In genomic region chr7:84100866-84101265, GRCh38 we compare ENCODE assay signal across 12 cellular contexts.
DNase-seq lines count a peak whose midpoint lies in the region; ATAC-seq and TF ChIP-seq lines count a peak whose summit lies in the region.
"Had no signal": no experiment of that assay in that cellular context is flagged by ENCODE, and none has a peak within 500 bp of the region (broad histone marks: within the 10 kb centered on the region; RNA-seq: fewer than 3 reads in every experiment).

No MANE protein-coding gene starts in this region.

- no peaks in the 10 kb centered on the region for H3K36me3 ChIP-seq in GM23248 (ENCODE audit: low read depth)
- H3K36me3 ChIP-seq: ascending aorta, gastrocnemius medialis, spleen had no signal

- H3K4me3 ChIP-seq in GM23248 (no peak overlapping the region), epithelial cell of proximal tubule (ENCODE audit: low read depth, low read length) (no peak overlapping the region)
- H3K4me3 ChIP-seq: ascending aorta, gastrocnemius medialis, SK-N-MC, spleen had no signal

- H3F3A ChIP-seq in GM23248 (ENCODE audit: insufficient read depth) = no peaks in the 10 kb centered on the region

- DNase-seq in GM23248 (peak; percentile 63), NCI-H69 (lab: John Stamatoyannopoulos, UW) (peak; percentile 28), epithelial cell of proximal tubule (ENCODE audit: low read depth) (peak; percentile 30), osteocyte (ENCODE audit: extremely low spot score, unreplicated experiment) (no peak), occipital lobe (lab: John Stamatoyannopoulos, UW) (no peak), T-cell (no peak)
- DNase-seq: activated CD8-positive, alpha-beta memory T cell treated with anti-CD3 and anti-CD28 coated beads for 24 hours; gastrocnemius medialis; spleen had no signal

- H3K4me1 Mint-ChIP-seq in osteocyte (ENCODE audit: unreplicated experiment) (peaks cover 14% of the 10 kb centered on the region), T-cell (peaks cover 0 to 9% (median 5%) of the 10 kb centered on the region in 3 donors)

- POLR2A ChIA-PET in T-cell (lab: Charles Lee) = no interaction called here

- no peaks in the 10 kb centered on the region for H3K27me3 Mint-ChIP-seq in osteocyte (ENCODE audit: unreplicated experiment)
- no peaks in the 10 kb centered on the region for H3K27me3 Mint-ChIP-seq in T-cell

- CTCF ChIA-PET in T-cell (lab: Charles Lee) = no interaction called here

- H3K9me2 ChIP-seq in GM23248 (ENCODE audit: insufficient read depth) = no peaks in the 10 kb centered on the region; the same call in 1 of the 2 replicates

- WGBS in GM23248 (ENCODE audit: low coverage in 1 of 2, low lambda C conversion rate in 2 of 2, missing lambda C conversion rate in 2 of 2), 2 experiments = 100% methylated on average over 1 of the region's 1 CpG

- TF ChIP-seq CTCF in epithelial cell of proximal tubule (conservative IDR thresholded peaks at IDR 0.05; ENCODE audit: low read depth, low read length) (peak; percentile 41), osteocyte (IDR thresholded peaks at IDR 0.05) (peak; percentile 13)

- no peak overlapping the region for H3K4me3 Mint-ChIP-seq in osteocyte (ENCODE audit: unreplicated experiment)
- no peak overlapping the region for H3K4me3 Mint-ChIP-seq in T-cell

- no peaks in the 10 kb centered on the region for H3K9me3 ChIP-seq in GM23248 (ENCODE audit: low read depth)
- H3K9me3 ChIP-seq: ascending aorta, gastrocnemius medialis, spleen had no signal

- H3K27ac Mint-ChIP-seq in osteocyte (ENCODE audit: unreplicated experiment) (no peak overlapping the region), T-cell (no peak overlapping the region)

- no peaks in the 10 kb centered on the region for H3K27me3 ChIP-seq in GM23248 (replicated peaks; ENCODE audit: insufficient read depth)
- H3K27me3 ChIP-seq: ascending aorta, gastrocnemius medialis, spleen had no signal

- ATAC-seq in HG03469 (IDR thresholded peaks at IDR 0.05; ENCODE audit: unreplicated experiment) (no peak), T-cell (replicated peaks in 1 of 4) (no peak)
- ATAC-seq: gastrocnemius medialis had no signal

- peaks cover 8% of the 10 kb centered on the region; the same call in 1 of the 2 replicates for H3K4me1 ChIP-seq in GM23248 (ENCODE audit: insufficient read depth)
- H3K4me1 ChIP-seq: ascending aorta, gastrocnemius medialis, spleen had no signal

- in situ Hi-C loops in GM23248 (cut with MboI) = no loop called here

- H3K36me3 Mint-ChIP-seq in osteocyte (ENCODE audit: unreplicated experiment) (peaks cover 2% of the 10 kb centered on the region), T-cell (no peaks in the 10 kb centered on the region)

- no peaks in the 10 kb centered on the region for H4K20me1 ChIP-seq in GM23248 (ENCODE audit: insufficient read depth)

- no peak overlapping the region for H3K4me2 ChIP-seq in GM23248 (ENCODE audit: unreplicated experiment)

- H3K79me2 ChIP-seq in GM23248 (ENCODE audit: insufficient read depth) = no peaks in the 10 kb centered on the region

- no peak overlapping the region for H3K9ac ChIP-seq in GM23248

- H3K9me3 Mint-ChIP-seq in osteocyte (ENCODE audit: unreplicated experiment) = no peaks in the 10 kb centered on the region
- no peaks in the 10 kb centered on the region for H3K9me3 Mint-ChIP-seq in T-cell

- H2AFZ ChIP-seq in GM23248 = no peak overlapping the region

- no peak overlapping the region for H3K27ac ChIP-seq in GM23248
- H3K27ac ChIP-seq: ascending aorta, gastrocnemius medialis, SK-N-MC, spleen had no signal

Comparison
In these comparisons a context has a peak if more than half of its experiments do, and no peak if none do; other contexts are left out.
1. DNase-seq: peak in GM23248 (single experiment), NCI-H69 (single experiment) and epithelial cell of proximal tubule (single experiment); none in osteocyte (single experiment), occipital lobe (single experiment) and T-cell (0 of 34).